In genomic region chr10:103451091-103451801, GRCh38 we compare ENCODE assay signal across 8 cellular contexts. TPM values are rescaled to one million over a fixed set of nuclear protein-coding genes. Genes with fewer than 3 reads are reported as not detected.
DNase-seq lines count a peak whose midpoint lies in the region; TF ChIP-seq lines count a peak whose summit lies in the region.

No MANE protein-coding gene starts in this region.

- WGBS in thyroid gland, 2 donors = 36 to 59% methylated on average over 14 of the region's 14 CpGs

- POLR2A ChIA-PET in CD4-positive, alpha-beta memory T cell (lab: Charles Lee; ENCODE audit: partially characterized antibody) = interaction anchor here (0.7 to 5.9 kb wide), 15 partner anchors 9 to 84 kb away, joined by 3 to 106 read pairs (median 6); partner anchors contain the start of genes ATP5MK, PDCD11 and TAF5

- CTCF ChIA-PET in CD4-positive, alpha-beta memory T cell (lab: Charles Lee; ENCODE audit: partially characterized antibody) = interaction anchor here (0.6 to 9.7 kb wide), 10 partner anchors 12 to 38 kb away, joined by 4 to 75 read pairs (median 18); no protein-coding TSS in a partner anchor

- H3K9ac ChIP-seq in duodenal mucosa (ENCODE audit: low read depth in 1 of 2, low read length in 2 of 2) (peak overlapping the region; percentile 64 to 75), mucosa of rectum (ENCODE audit: low read depth in 1 of 2, low read length in 2 of 2) (peak overlapping the region; percentile 61 to 70)

- TF ChIP-seq CTCF in thyroid gland (IDR thresholded peaks at IDR 0.05) = no peak

- intact Hi-C loops in CD4-positive, alpha-beta memory T cell (cut with micrococcal nuclease) = loop anchor here (1.0 kb wide), 1 partner anchor 20 kb away; no protein-coding TSS in a partner anchor
- intact Hi-C loops in thyroid gland (cut with DNase I) = no loop called here

- peak overlapping the region; percentile 79 to 97 for H3K4me3 ChIP-seq in CD4-positive, alpha-beta memory T cell (ENCODE audit: low read length in 2 of 2)
- H3K4me3 ChIP-seq in duodenal mucosa (ENCODE audit: low read depth in 1 of 2, low read length in 2 of 2) = peak overlapping the region; percentile 79 to 86
- peak overlapping the region; percentile 66 to 80 for H3K4me3 ChIP-seq in mucosa of rectum (ENCODE audit: low read length in 2 of 2)
- peak overlapping the region in 2 of 3 donors; percentile 57 to 66 for H3K4me3 ChIP-seq in thyroid gland (replicated peaks in 1 of 3)

- peak overlapping the region; percentile 81 to 98 (median 95) for H3K27ac Mint-ChIP-seq in CD4-positive, alpha-beta memory T cell

- H3K27me3 Mint-ChIP-seq in CD4-positive, alpha-beta memory T cell = no peaks in the 10 kb centered on the region

- peak overlapping the region; percentile 72 for H3K27ac ChIP-seq in CD4-positive, alpha-beta memory T cell (ENCODE audit: low read depth, low read length)
- H3K27ac ChIP-seq in duodenal mucosa (ENCODE audit: low read depth, low read length) = peak overlapping the region; percentile 82
- H3K27ac ChIP-seq in mucosa of rectum (ENCODE audit: low read depth in 2 of 2, low read length in 2 of 2) = peak overlapping the region; percentile 82
- H3K27ac ChIP-seq in thyroid gland = peak overlapping the region; percentile 64 to 85 (median 81)

- H3K36me3 ChIP-seq in CD4-positive, alpha-beta memory T cell (ENCODE audit: insufficient read depth, low read length) = peaks cover 16% of the 10 kb centered on the region
- H3K36me3 ChIP-seq in duodenal mucosa (ENCODE audit: control insufficient read depth in 1 of 2, insufficient read depth in 2 of 2, low read length in 2 of 2) (peaks cover 6 to 29% of the 10 kb centered on the region in 2 donors), mucosa of rectum (ENCODE audit: control insufficient read depth in 2 of 2, insufficient read depth in 2 of 2, low read length in 2 of 2) (peaks cover 12 to 20% of the 10 kb centered on the region in 2 donors), thyroid gland (peaks cover 14 to 23% of the 10 kb centered on the region in 2 donors)

- peak; percentile 47 to 66 (median 53) for DNase-seq in CD4-positive, alpha-beta memory T cell
- DNase-seq in HPDE6-E6E7 (ENCODE audit: extremely low spot score) (peak; percentile 53), thyroid gland (peak in 1 of 2 donors; percentile 33), inferior parietal cortex (ENCODE audit: extremely low spot score) (no peak), DMS79 treated with DMSO at 0.1 percent for 48 hours (lab: John Stamatoyannopoulos, UW) (no peak)
- peak; percentile 25 to 26 for DNase-seq in activated CD4-positive, alpha-beta T cell treated with anti-CD3 and anti-CD28 coated beads for 4 hours

- H3K4me3 Mint-ChIP-seq in CD4-positive, alpha-beta memory T cell = peak overlapping the region; percentile 90 to 99 (median 96)

- peaks cover 0 to 4% (median 0%) of the 10 kb centered on the region in 8 donors for H3K9me3 Mint-ChIP-seq in CD4-positive, alpha-beta memory T cell

- H3K9me3 ChIP-seq in CD4-positive, alpha-beta memory T cell (ENCODE audit: control insufficient read depth in 1 of 2, low read length in 2 of 2) = no peaks in the 10 kb centered on the region
- H3K9me3 ChIP-seq in duodenal mucosa (ENCODE audit: control insufficient read depth in 1 of 2, low read length in 2 of 2) (no peaks in the 10 kb centered on the region), mucosa of rectum (ENCODE audit: control insufficient read depth in 2 of 2, low read length in 2 of 2) (no peaks in the 10 kb centered on the region), thyroid gland (no peaks in the 10 kb centered on the region)

- H3K27me3 ChIP-seq in CD4-positive, alpha-beta memory T cell (ENCODE audit: insufficient read depth, low read length) = no peaks in the 10 kb centered on the region
- H3K27me3 ChIP-seq in duodenal mucosa (ENCODE audit: control insufficient read depth in 1 of 2, insufficient read depth in 2 of 2, low read length in 2 of 2) = no peaks in the 10 kb centered on the region
- H3K27me3 ChIP-seq in mucosa of rectum (ENCODE audit: control insufficient read depth in 2 of 2, insufficient read depth in 2 of 2, low read length in 2 of 2) = peaks cover 0 to 3% of the 10 kb centered on the region in 2 donors
- H3K27me3 ChIP-seq in thyroid gland = no peaks in the 10 kb centered on the region

- TF ChIP-seq POLR2A in thyroid gland (IDR thresholded peaks at IDR 0.05) = no peak

- peaks cover 57% of the 10 kb centered on the region for H3K4me1 ChIP-seq in CD4-positive, alpha-beta memory T cell (ENCODE audit: insufficient read depth, low read length)
- H3K4me1 ChIP-seq in duodenal mucosa (ENCODE audit: control insufficient read depth in 1 of 2, insufficient read depth in 2 of 2, low read length in 2 of 2) (peaks cover 9 to 45% of the 10 kb centered on the region in 2 donors), mucosa of rectum (ENCODE audit: control insufficient read depth in 2 of 2, insufficient read depth in 2 of 2, low read length in 2 of 2) (peaks cover 17 to 28% of the 10 kb centered on the region in 2 donors), thyroid gland (peaks cover 10 to 33% of the 10 kb centered on the region in 2 donors)

- H3K4me1 Mint-ChIP-seq in CD4-positive, alpha-beta memory T cell = peaks cover 45 to 79% (median 56%) of the 10 kb centered on the region in 4 donors

- peaks cover 33 to 46% of the 10 kb centered on the region in 2 donors for H3K36me3 Mint-ChIP-seq in CD4-positive, alpha-beta memory T cell

RNA-seq across cellular contexts. Expression of gene CALHM2, which starts 0.9 kb away (rescaled TPM):
- 10 to 100 TPM; 80.5 to 84.6 TPM for total RNA-seq in CD4-positive, alpha-beta memory T cell
- polyA plus RNA-seq in CD4-positive, alpha-beta memory T cell = 10 to 100 TPM; 40.3 to 65.0 TPM
- 10 to 100 TPM; 16.0 to 47.3 (median 32.8) TPM for total RNA-seq in thyroid gland

RNA-seq across cellular contexts. Expression of gene CALHM1, which starts 7.5 kb away (rescaled TPM):
- not detected for total RNA-seq in CD4-positive, alpha-beta memory T cell
- polyA plus RNA-seq in CD4-positive, alpha-beta memory T cell = not detected
- not detected for total RNA-seq in thyroid gland

RNA-seq across cellular contexts. Expression of gene CALHM3, which starts 27.8 kb away (rescaled TPM):
- not detected for total RNA-seq in CD4-positive, alpha-beta memory T cell
- polyA plus RNA-seq in CD4-positive, alpha-beta memory T cell = not detected
- not detected for total RNA-seq in thyroid gland

RNA-seq across cellular contexts. Expression of gene NEURL1, which starts 42.3 kb away (rescaled TPM):
- under 1 TPM; 0.83 to 0.96 TPM for total RNA-seq in CD4-positive, alpha-beta memory T cell
- under 1 TPM; 0.76 to 0.82 TPM for polyA plus RNA-seq in CD4-positive, alpha-beta memory T cell
- total RNA-seq in thyroid gland = 1 to 10 TPM in 1 of 4 donors, not detected in 3; 1.1 TPM

RNA-seq across cellular contexts. Expression of gene PDCD11, which starts 54.8 kb away (rescaled TPM):
- 10 to 100 TPM; 37.8 to 45.0 TPM for total RNA-seq in CD4-positive, alpha-beta memory T cell
- 10 to 100 TPM in 1 of 2 donors, 1 to 10 TPM in 1; 2.5 to 16.1 TPM for polyA plus RNA-seq in CD4-positive, alpha-beta memory T cell
- 10 to 100 TPM; 15.6 to 20.9 (median 19.0) TPM for total RNA-seq in thyroid gland

Comparison
In these comparisons a context has a peak if more than half of its experiments do, and no peak if none do; other contexts are left out.
1. DNase-seq: peak in CD4-positive, alpha-beta memory T cell (5 of 5), HPDE6-E6E7 (single experiment) and activated CD4-positive, alpha-beta T cell treated with anti-CD3 and anti-CD28 coated beads for 4 hours (2 of 2); none in inferior parietal cortex (single experiment) and DMS79 treated with DMSO at 0.1 percent for 48 hours (single experiment).
2. Peak in every context shown above with its lines, with median percentiles within 50 percentile points of each other: H3K27ac ChIP-seq and H3K4me3 ChIP-seq.